1 cellular context compared by ENCODE assay signal in genomic region chr18:2302628-2303516, GRCh38.
A peak's percentile ranks its signal among the peaks of the same experiment; 100 is the strongest.
TF ChIP-seq lines count a peak whose summit lies in the region.

No MANE protein-coding gene starts in this region.

TF ChIP-seq in K562, 482 proteins besides CTCF, POLR2A, EP300 and RAD21 (continued from another document and continues in another):
- TF ChIP-seq, protein P1, sequence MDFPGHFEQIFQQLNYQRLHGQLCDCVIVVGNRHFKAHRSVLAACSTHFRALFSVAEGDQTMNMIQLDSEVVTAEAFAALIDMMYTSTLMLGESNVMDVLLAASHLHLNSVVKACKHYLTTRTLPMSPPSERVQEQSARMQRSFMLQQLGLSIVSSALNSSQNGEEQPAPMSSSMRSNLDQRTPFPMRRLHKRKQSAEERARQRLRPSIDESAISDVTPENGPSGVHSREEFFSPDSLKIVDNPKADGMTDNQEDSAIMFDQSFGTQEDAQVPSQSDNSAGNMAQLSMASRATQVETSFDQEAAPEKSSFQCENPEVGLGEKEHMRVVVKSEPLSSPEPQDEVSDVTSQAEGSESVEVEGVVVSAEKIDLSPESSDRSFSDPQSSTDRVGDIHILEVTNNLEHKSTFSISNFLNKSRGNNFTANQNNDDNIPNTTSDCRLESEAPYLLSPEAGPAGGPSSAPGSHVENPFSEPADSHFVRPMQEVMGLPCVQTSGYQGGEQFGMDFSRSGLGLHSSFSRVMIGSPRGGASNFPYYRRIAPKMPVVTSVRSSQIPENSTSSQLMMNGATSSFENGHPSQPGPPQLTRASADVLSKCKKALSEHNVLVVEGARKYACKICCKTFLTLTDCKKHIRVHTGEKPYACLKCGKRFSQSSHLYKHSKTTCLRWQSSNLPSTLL (IDR thresholded peaks at IDR 0.05): no peak
- TF ChIP-seq LCOR (CRISPR knock-in tag; IDR thresholded peaks at IDR 0.05) (no peak), ZNF224 (CRISPR knock-in tag; IDR thresholded peaks at IDR 0.05) (no peak), ZFPM2 (CRISPR knock-in tag; IDR thresholded peaks at IDR 0.05) (no peak), TEAD2 (tag; IDR thresholded peaks at IDR 0.05) (peak; percentile 85; the same call in 1 of the 2 replicates), ZNF408 (CRISPR knock-in tag; IDR thresholded peaks at IDR 0.05; ENCODE audit: low read depth) (no peak), DIDO1 (tag; IDR thresholded peaks at IDR 0.05; ENCODE audit: low read depth) (no peak; the same call in 1 of the 2 replicates), ZNF668 (CRISPR knock-in tag; IDR thresholded peaks at IDR 0.05) (no peak), ZNF311 (CRISPR knock-in tag; IDR thresholded peaks at IDR 0.05) (no peak), ELF2 (CRISPR knock-in tag; IDR thresholded peaks at IDR 0.05) (no peak), NEUROD1 (IDR thresholded peaks at IDR 0.05; ENCODE audit: borderline replicate concordance, low read depth, low read length, partially characterized antibody) (peak; percentile 29), CUX1 (CRISPR knock-in tag; IDR thresholded peaks at IDR 0.05) (peak; percentile 23; the same call in 1 of the 2 replicates), SP2 (IDR thresholded peaks at IDR 0.05; ENCODE audit: extremely low read depth, low read depth, low read length, poor library complexity, severe bottlenecking) (no peak), TFAP4 (CRISPR knock-in tag; IDR thresholded peaks at IDR 0.05; ENCODE audit: borderline replicate concordance) (no peak), E2F1 (CRISPR knock-in tag; IDR thresholded peaks at IDR 0.05) (no peak), RFX5 (IDR thresholded peaks at IDR 0.05; ENCODE audit: low read depth, low read length) (no peak), SLC30A9 (CRISPR knock-in tag; IDR thresholded peaks at IDR 0.05) (no peak), TARDBP (IDR thresholded peaks at IDR 0.05) (no peak), CCNT2 (IDR thresholded peaks at IDR 0.05; ENCODE audit: borderline replicate concordance, extremely low read depth, insufficient read length, low read depth, low read length) (peak; percentile 63), SIN3B (IDR thresholded peaks at IDR 0.05; ENCODE audit: low read depth) (no peak), TCF7L2 (IDR thresholded peaks at IDR 0.05; ENCODE audit: low read depth, low read length) (no peak), ZNF263 (CRISPR knock-in tag; IDR thresholded peaks at IDR 0.05; ENCODE audit: borderline replicate concordance) (no peak), CCAR2 (IDR thresholded peaks at IDR 0.05; ENCODE audit: low read depth, low read length) (no peak), ILF3 (IDR thresholded peaks at IDR 0.05; ENCODE audit: borderline replicate concordance) (no peak), PHTF2 (CRISPR knock-in tag; IDR thresholded peaks at IDR 0.05) (no peak), ILK (tag; IDR thresholded peaks at IDR 0.05; ENCODE audit: borderline replicate concordance, low read depth) (peak; percentile 31; the same call in 1 of the 2 replicates), PCBP1 (IDR thresholded peaks at IDR 0.05; ENCODE audit: low read depth, low read length, poor library complexity, severe bottlenecking) (no peak), CEBPB (tag; IDR thresholded peaks at IDR 0.05) (peak; percentile 71), GATAD2A (IDR thresholded peaks at IDR 0.05) (no peak), GTF2A2 (tag; IDR thresholded peaks at IDR 0.05) (no peak), SPI1 (IDR thresholded peaks at IDR 0.05; ENCODE audit: borderline replicate concordance, low read depth, low read length) (no peak), ZFP91 (CRISPR knock-in tag; IDR thresholded peaks at IDR 0.05) (peak; percentile 87), KAT2B (IDR thresholded peaks at IDR 0.05; ENCODE audit: low read depth, low read length) (no peak), L3MBTL2 (IDR thresholded peaks at IDR 0.05) (peak; percentile 86), CSDE1 (IDR thresholded peaks at IDR 0.05) (no peak), CHD4 (IDR thresholded peaks at IDR 0.05; ENCODE audit: insufficient read depth, insufficient replicate concordance, low read depth, low read length, poor library complexity, severe bottlenecking) (peak; percentile 39), ZNF717 (CRISPR knock-in tag; IDR thresholded peaks at IDR 0.05) (no peak), NR4A1 (CRISPR knock-in tag; IDR thresholded peaks at IDR 0.05) (no peak), NR4A1 (tag; IDR thresholded peaks at IDR 0.05) (peak; percentile 77), ZNF431 (CRISPR knock-in tag; IDR thresholded peaks at IDR 0.05) (no peak), CHD1 (IDR thresholded peaks at IDR 0.05; ENCODE audit: low read length) (no peak), ZNF253 (CRISPR knock-in tag; conservative IDR thresholded peaks at IDR 0.05) (no peak), ZNF444 (CRISPR knock-in tag; IDR thresholded peaks at IDR 0.05) (no peak)
- TF ChIP-seq, protein P2, sequence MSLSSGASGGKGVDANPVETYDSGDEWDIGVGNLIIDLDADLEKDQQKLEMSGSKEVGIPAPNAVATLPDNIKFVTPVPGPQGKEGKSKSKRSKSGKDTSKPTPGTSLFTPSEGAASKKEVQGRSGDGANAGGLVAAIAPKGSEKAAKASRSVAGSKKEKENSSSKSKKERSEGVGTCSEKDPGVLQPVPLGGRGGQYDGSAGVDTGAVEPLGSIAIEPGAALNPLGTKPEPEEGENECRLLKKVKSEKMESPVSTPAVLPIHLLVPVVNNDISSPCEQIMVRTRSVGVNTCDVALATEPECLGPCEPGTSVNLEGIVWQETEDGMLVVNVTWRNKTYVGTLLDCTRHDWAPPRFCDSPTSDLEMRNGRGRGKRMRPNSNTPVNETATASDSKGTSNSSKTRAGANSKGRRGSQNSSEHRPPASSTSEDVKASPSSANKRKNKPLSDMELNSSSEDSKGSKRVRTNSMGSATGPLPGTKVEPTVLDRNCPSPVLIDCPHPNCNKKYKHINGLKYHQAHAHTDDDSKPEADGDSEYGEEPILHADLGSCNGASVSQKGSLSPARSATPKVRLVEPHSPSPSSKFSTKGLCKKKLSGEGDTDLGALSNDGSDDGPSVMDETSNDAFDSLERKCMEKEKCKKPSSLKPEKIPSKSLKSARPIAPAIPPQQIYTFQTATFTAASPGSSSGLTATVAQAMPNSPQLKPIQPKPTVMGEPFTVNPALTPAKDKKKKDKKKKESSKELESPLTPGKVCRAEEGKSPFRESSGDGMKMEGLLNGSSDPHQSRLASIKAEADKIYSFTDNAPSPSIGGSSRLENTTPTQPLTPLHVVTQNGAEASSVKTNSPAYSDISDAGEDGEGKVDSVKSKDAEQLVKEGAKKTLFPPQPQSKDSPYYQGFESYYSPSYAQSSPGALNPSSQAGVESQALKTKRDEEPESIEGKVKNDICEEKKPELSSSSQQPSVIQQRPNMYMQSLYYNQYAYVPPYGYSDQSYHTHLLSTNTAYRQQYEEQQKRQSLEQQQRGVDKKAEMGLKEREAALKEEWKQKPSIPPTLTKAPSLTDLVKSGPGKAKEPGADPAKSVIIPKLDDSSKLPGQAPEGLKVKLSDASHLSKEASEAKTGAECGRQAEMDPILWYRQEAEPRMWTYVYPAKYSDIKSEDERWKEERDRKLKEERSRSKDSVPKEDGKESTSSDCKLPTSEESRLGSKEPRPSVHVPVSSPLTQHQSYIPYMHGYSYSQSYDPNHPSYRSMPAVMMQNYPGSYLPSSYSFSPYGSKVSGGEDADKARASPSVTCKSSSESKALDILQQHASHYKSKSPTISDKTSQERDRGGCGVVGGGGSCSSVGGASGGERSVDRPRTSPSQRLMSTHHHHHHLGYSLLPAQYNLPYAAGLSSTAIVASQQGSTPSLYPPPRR (CRISPR knock-in tag; IDR thresholded peaks at IDR 0.05; ENCODE audit: borderline replicate concordance): no peak
- TF ChIP-seq, protein P3, sequence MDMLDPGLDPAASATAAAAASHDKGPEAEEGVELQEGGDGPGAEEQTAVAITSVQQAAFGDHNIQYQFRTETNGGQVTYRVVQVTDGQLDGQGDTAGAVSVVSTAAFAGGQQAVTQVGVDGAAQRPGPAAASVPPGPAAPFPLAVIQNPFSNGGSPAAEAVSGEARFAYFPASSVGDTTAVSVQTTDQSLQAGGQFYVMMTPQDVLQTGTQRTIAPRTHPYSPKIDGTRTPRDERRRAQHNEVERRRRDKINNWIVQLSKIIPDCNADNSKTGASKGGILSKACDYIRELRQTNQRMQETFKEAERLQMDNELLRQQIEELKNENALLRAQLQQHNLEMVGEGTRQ (CRISPR knock-in tag; IDR thresholded peaks at IDR 0.05): no peak
- TF ChIP-seq, protein P4, sequence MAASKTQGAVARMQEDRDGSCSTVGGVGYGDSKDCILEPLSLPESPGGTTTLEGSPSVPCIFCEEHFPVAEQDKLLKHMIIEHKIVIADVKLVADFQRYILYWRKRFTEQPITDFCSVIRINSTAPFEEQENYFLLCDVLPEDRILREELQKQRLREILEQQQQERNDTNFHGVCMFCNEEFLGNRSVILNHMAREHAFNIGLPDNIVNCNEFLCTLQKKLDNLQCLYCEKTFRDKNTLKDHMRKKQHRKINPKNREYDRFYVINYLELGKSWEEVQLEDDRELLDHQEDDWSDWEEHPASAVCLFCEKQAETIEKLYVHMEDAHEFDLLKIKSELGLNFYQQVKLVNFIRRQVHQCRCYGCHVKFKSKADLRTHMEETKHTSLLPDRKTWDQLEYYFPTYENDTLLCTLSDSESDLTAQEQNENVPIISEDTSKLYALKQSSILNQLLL (CRISPR knock-in tag; IDR thresholded peaks at IDR 0.05; ENCODE audit: borderline replicate concordance): no peak
